Comparison of ENCODE assay signal across 24 cellular contexts in genomic region chr5:14348142-14348541, GRCh38.
"Had no signal": no experiment of that assay in that cellular context is flagged by ENCODE, and none has a peak within 500 bp of the region (broad histone marks: within the 10 kb centered on the region; RNA-seq: fewer than 3 reads in every experiment).

No MANE protein-coding gene starts in this region.

- H3K9me3 ChIP-seq: ascending aorta, body of pancreas had no signal

- H3K27ac Mint-ChIP-seq: activated B cell treated with CpG ODN at 0.5 μM for 24 hours; activated CD4-positive, alpha-beta T cell treated with anti-CD3 and anti-CD28 coated beads, Interleukin-2, amount 10 ng/mL, durations not matched to agents 24 days and 14 days; activated CD8-positive, alpha-beta memory T cell treated with anti-CD3 and anti-CD28 coated beads, Interleukin-2, amount 10 ng/mL, durations not matched to agents 7 days and 5 days; activated naive CD4-positive, alpha-beta T cell treated with anti-CD3 and anti-CD28 coated beads, Interleukin-2, amount 50 U/mL, for 72 hours; activated naive CD8-positive, alpha-beta T cell treated with anti-CD3 and anti-CD28 coated beads, Interleukin-2, amount 50 U/mL, for 24 hours; activated T-cell treated with anti-CD3 and anti-CD28 coated beads, Interleukin-2, amount 50 U/mL, for 24 hours; T-helper 17 cell had no signal

- H3K9me3 Mint-ChIP-seq: activated B cell treated with CpG ODN at 0.5 μM for 24 hours; activated CD4-positive, alpha-beta T cell treated with anti-CD3 and anti-CD28 coated beads, Interleukin-2, amount 10 ng/mL, durations not matched to agents 24 days and 14 days; activated T-cell treated with anti-CD3 and anti-CD28 coated beads, Interleukin-2, amount 50 U/mL, for 24 hours had no signal

- ATAC-seq: activated CD8-positive, alpha-beta memory T cell treated with anti-CD3 and anti-CD28 coated beads, Interleukin-2, amount 10 ng/mL, durations not matched to agents 7 days and 5 days; activated naive CD4-positive, alpha-beta T cell treated with anti-CD3 and anti-CD28 coated beads, Interleukin-2, amount 50 U/mL, for 72 hours; activated naive CD8-positive, alpha-beta T cell treated with anti-CD3 and anti-CD28 coated beads, Interleukin-2, amount 50 U/mL, for 24 hours; body of pancreas; PC-3; T-helper 17 cell had no signal

- DNase-seq: activated B cell treated with CpG ODN at 0.5 μM for 24 hours; activated CD4-positive, alpha-beta T cell treated with anti-CD3 and anti-CD28 coated beads for 1 hour; activated CD4-positive, alpha-beta T cell treated with anti-CD3 and anti-CD28 coated beads, Interleukin-2, amount 10 ng/mL, durations not matched to agents 24 days and 14 days; activated CD4-positive, alpha-beta T cell treated with anti-CD3 and anti-CD28 coated beads, Interleukin-2, amount 50 U/mL, for 48 hours; activated CD8-positive, alpha-beta memory T cell treated with anti-CD3 and anti-CD28 coated beads, Interleukin-2, amount 10 ng/mL, durations not matched to agents 7 days and 5 days; activated effector memory CD4-positive, alpha-beta T cell treated with anti-CD3 and anti-CD28 coated beads, Interleukin-2, amount 50 U/mL, for 16 hours; activated naive CD4-positive, alpha-beta T cell treated with Interleukin-2 at 50 U/mL for 16 hours; activated naive CD8-positive, alpha-beta T cell treated with anti-CD3 and anti-CD28 coated beads, Interleukin-2, amount 50 U/mL, for 24 hours; activated T-cell treated with anti-CD3 and anti-CD28 coated beads, Interleukin-2, amount 50 U/mL, for 24 hours; amniotic stem cell; body of pancreas; Kasumi-1; NCI-H1436 treated with DMSO at 0.1 percent for 48 hours; NCI-H187 treated with DMSO at 0.1 percent for 48 hours; NCI-H2081 treated with DMSO at 0.1 percent for 48 hours; NCI-H446; NCI-H524; PC-3; SHP77 treated with DMSO at 0.1 percent for 48 hours; T-helper 17 cell; T-helper 9 cell had no signal

- H3K27me3 ChIP-seq: ascending aorta, body of pancreas had no signal

- H3K27ac ChIP-seq: ascending aorta, body of pancreas had no signal

- H3K36me3 Mint-ChIP-seq: activated CD8-positive, alpha-beta memory T cell treated with anti-CD3 and anti-CD28 coated beads, Interleukin-2, amount 10 ng/mL, durations not matched to agents 7 days and 5 days; activated naive CD4-positive, alpha-beta T cell treated with anti-CD3 and anti-CD28 coated beads, Interleukin-2, amount 50 U/mL, for 72 hours had no signal

- H3K27me3 Mint-ChIP-seq: activated B cell treated with CpG ODN at 0.5 μM for 24 hours; activated CD4-positive, alpha-beta T cell treated with anti-CD3 and anti-CD28 coated beads, Interleukin-2, amount 10 ng/mL, durations not matched to agents 24 days and 14 days; activated naive CD8-positive, alpha-beta T cell treated with anti-CD3 and anti-CD28 coated beads, Interleukin-2, amount 50 U/mL, for 24 hours; central memory CD8-positive, alpha-beta T cell had no signal

- H3K4me3 ChIP-seq: ascending aorta, body of pancreas had no signal

- H3K4me1 Mint-ChIP-seq: activated CD4-positive, alpha-beta T cell treated with anti-CD3 and anti-CD28 coated beads, Interleukin-2, amount 10 ng/mL, durations not matched to agents 24 days and 14 days; activated CD8-positive, alpha-beta memory T cell treated with anti-CD3 and anti-CD28 coated beads, Interleukin-2, amount 10 ng/mL, durations not matched to agents 7 days and 5 days; central memory CD8-positive, alpha-beta T cell had no signal

- H3K4me3 Mint-ChIP-seq: activated B cell treated with CpG ODN at 0.5 μM for 24 hours; activated CD4-positive, alpha-beta T cell treated with anti-CD3 and anti-CD28 coated beads, Interleukin-2, amount 10 ng/mL, durations not matched to agents 24 days and 14 days; activated CD8-positive, alpha-beta memory T cell treated with anti-CD3 and anti-CD28 coated beads, Interleukin-2, amount 10 ng/mL, durations not matched to agents 7 days and 5 days; activated naive CD8-positive, alpha-beta T cell treated with anti-CD3 and anti-CD28 coated beads, Interleukin-2, amount 50 U/mL, for 24 hours; activated T-cell treated with anti-CD3 and anti-CD28 coated beads, Interleukin-2, amount 50 U/mL, for 24 hours; central memory CD8-positive, alpha-beta T cell; T-helper 17 cell had no signal

- H3K4me1 ChIP-seq: body of pancreas had no signal
